In genomic region chr20:34743039-34743438, GRCh38 we compare ENCODE assay signal across 15 cellular contexts. TPM values are rescaled to one million over a fixed set of nuclear protein-coding genes. Genes with fewer than 3 reads are reported as not detected.
A peak's percentile ranks its signal among the peaks of the same experiment; 100 is the strongest.
DNase-seq lines count a peak whose midpoint lies in the region; ATAC-seq and TF ChIP-seq lines count a peak whose summit lies in the region.
"Had no signal": no experiment of that assay in that cellular context is flagged by ENCODE, and none has a peak within 500 bp of the region (broad histone marks: within the 10 kb centered on the region; RNA-seq: fewer than 3 reads in every experiment).

No MANE protein-coding gene starts in this region.

- H3K36me3 ChIP-seq in DND-41 (ENCODE audit: insufficient read depth, low read length) = peaks cover 94% of the 10 kb centered on the region
- peaks cover 33 to 96% of the 10 kb centered on the region in 2 donors for H3K36me3 ChIP-seq in neuronal stem cell (replicated peaks in 1 of 2; ENCODE audit: control insufficient read depth in 2 of 2, insufficient read depth in 2 of 2, low read length in 2 of 2)
- no peaks in the 10 kb centered on the region for H3K36me3 ChIP-seq in testis (ENCODE audit: low read depth, missing control alignments)
- peaks cover 43% of the 10 kb centered on the region for H3K36me3 ChIP-seq in A673 (ENCODE audit: insufficient read depth, low read length, poor library complexity, severe bottlenecking)

- peaks cover 20% of the 10 kb centered on the region for H3K4me1 Mint-ChIP-seq in activated CD8-positive, alpha-beta memory T cell treated with anti-CD3 and anti-CD28 coated beads, Interleukin-2, amount 10 ng/mL, durations not matched to agents 7 days and 5 days
- no peaks in the 10 kb centered on the region for H3K4me1 Mint-ChIP-seq in T-helper 17 cell
- H3K4me1 Mint-ChIP-seq: CD8-positive, alpha-beta memory T cell; H9 had no signal

- no peak overlapping the region for H4K8ac ChIP-seq in neuronal stem cell (ENCODE audit: low read depth, low read length)

- H4K20me1 ChIP-seq in DND-41 (ENCODE audit: insufficient read depth, low read length) = no peaks in the 10 kb centered on the region
- H4K20me1 ChIP-seq: BLaER1 had no signal

- no peak overlapping the region for H2BK5ac ChIP-seq in neuronal stem cell (ENCODE audit: low read length)

- ATAC-seq in activated CD8-positive, alpha-beta memory T cell treated with anti-CD3 and anti-CD28 coated beads, Interleukin-2, amount 10 ng/mL, durations not matched to agents 7 days and 5 days = peak; percentile 61
- ATAC-seq in DND-41 (ENCODE audit: insufficient read depth, low read depth) (no peak), T-helper 17 cell (no peak)
- ATAC-seq: A549 had no signal

- no peaks in the 10 kb centered on the region for H3K9me3 Mint-ChIP-seq in activated CD8-positive, alpha-beta memory T cell treated with anti-CD3 and anti-CD28 coated beads, Interleukin-2, amount 10 ng/mL, durations not matched to agents 7 days and 5 days (ENCODE audit: low read depth)
- H3K9me3 Mint-ChIP-seq: CD8-positive, alpha-beta memory T cell; H9 had no signal

- no peaks in the 10 kb centered on the region for H3K27me3 ChIP-seq in DND-41 (ENCODE audit: insufficient read depth, low read length, poor library complexity)
- no peaks in the 10 kb centered on the region for H3K27me3 ChIP-seq in neuronal stem cell (ENCODE audit: control insufficient read depth in 3 of 3, insufficient read depth in 3 of 3, low read depth in 1 of 3, low read length in 3 of 3)
- H3K27me3 ChIP-seq in testis = no peaks in the 10 kb centered on the region
- H3K27me3 ChIP-seq in A673 (replicated peaks; ENCODE audit: insufficient read depth, low read depth, low read length, poor library complexity) = no peaks in the 10 kb centered on the region
- H3K27me3 ChIP-seq: BLaER1 had no signal

- no peaks in the 10 kb centered on the region for H3K79me1 ChIP-seq in neuronal stem cell (ENCODE audit: low read depth, low read length)

- H3K27ac Mint-ChIP-seq in activated CD8-positive, alpha-beta memory T cell treated with anti-CD3 and anti-CD28 coated beads, Interleukin-2, amount 10 ng/mL, durations not matched to agents 7 days and 5 days = peak overlapping the region; percentile 58
- peak overlapping the region; percentile 47 for H3K27ac Mint-ChIP-seq in T-helper 17 cell

- H3K18ac ChIP-seq in neuronal stem cell (ENCODE audit: low read length) = no peak overlapping the region

- intact Hi-C loops in testis (cut with DNase I; ENCODE audit: low total_unique reads) = no loop called here
- intact Hi-C loops in A673 (cut with micrococcal nuclease; ENCODE audit: unreplicated experiment) = no loop called here

- no peak overlapping the region for H2BK15ac ChIP-seq in neuronal stem cell (ENCODE audit: low read length)

- H3K9me3 ChIP-seq in DND-41 (ENCODE audit: insufficient read depth, low read length, severe bottlenecking) (no peaks in the 10 kb centered on the region), T-helper 17 cell (ENCODE audit: control insufficient read depth, low read length, poor library complexity, severe bottlenecking) (no peaks in the 10 kb centered on the region), neuronal stem cell (replicated peaks in 1 of 2; ENCODE audit: control insufficient read depth in 2 of 2, insufficient read depth in 1 of 2, low read depth in 1 of 2, low read length in 2 of 2) (no peaks in the 10 kb centered on the region), testis (no peaks in the 10 kb centered on the region), A673 (ENCODE audit: low read depth, low read length, poor library complexity, severe bottlenecking) (no peaks in the 10 kb centered on the region)
- H3K9me3 ChIP-seq: A549, BLaER1, Caco-2 had no signal

- H2BK12ac ChIP-seq in neuronal stem cell (ENCODE audit: low read length) = no peak overlapping the region

- no TSS peak for BruUV-seq in A673 (replicated peaks; lab: Mats Ljungman, UMichigan)

- no peak overlapping the region for H3K4ac ChIP-seq in neuronal stem cell (ENCODE audit: low read length)

- TF ChIP-seq CTCF in DND-41 (IDR thresholded peaks at IDR 0.05; ENCODE audit: borderline replicate concordance, extremely low read depth, low read length, poor library complexity, severe bottlenecking) (no peak), testis (IDR thresholded peaks at IDR 0.05) (no peak), A673 (conservative IDR thresholded peaks at IDR 0.05; ENCODE audit: low read depth, low read length) (no peak)

- POLR2A ChIA-PET in A673 (lab: Charles Lee; ENCODE audit: low non-redundant PET) = no interaction called here

- no peak overlapping the region for H2BK120ac ChIP-seq in neuronal stem cell (ENCODE audit: low read depth, low read length)

- CTCF ChIA-PET in activated CD8-positive, alpha-beta memory T cell treated with anti-CD3 and anti-CD28 coated beads, Interleukin-2, amount 10 ng/mL, durations not matched to agents 7 days and 5 days (lab: Charles Lee) = no interaction called here
- CTCF ChIA-PET in A673 (lab: Charles Lee) = no interaction called here

- DNase-seq in activated CD8-positive, alpha-beta memory T cell treated with anti-CD3 and anti-CD28 coated beads, Interleukin-2, amount 10 ng/mL, durations not matched to agents 7 days and 5 days = peak; percentile 74
- DNase-seq in activated CD8-positive, alpha-beta memory T cell treated with anti-CD3 and anti-CD28 coated beads, Interleukin-2, amount 50 U/mL, for 48 hours = no peak
- DNase-seq in DND-41 = peak; percentile 20
- no peak for DNase-seq in T-helper 17 cell
- no peak for DNase-seq in neuronal stem cell (ENCODE audit: low spot score)
- DNase-seq in testis = no peak
- DNase-seq in A673 (ENCODE audit: low spot score) = no peak
- DNase-seq: AML-193; Caco-2; CD8-positive, alpha-beta memory T cell; GF-D8; GOT3; H9 had no signal

- H3K4me2 ChIP-seq in DND-41 (ENCODE audit: insufficient read depth, low read length) (no peak overlapping the region), neuronal stem cell (ENCODE audit: insufficient read depth, low read length, poor library complexity, severe bottlenecking) (no peak overlapping the region)
- H3K4me2 ChIP-seq: A549, BLaER1 had no signal

- H3K23ac ChIP-seq in neuronal stem cell (ENCODE audit: low read depth, low read length, poor library complexity) = peak overlapping the region; percentile 68

- H3K9ac ChIP-seq in DND-41 (ENCODE audit: low read depth, low read length) (no peak overlapping the region), neuronal stem cell (ENCODE audit: low read depth, low read length, poor library complexity) (no peak overlapping the region)
- H3K9ac ChIP-seq: BLaER1 had no signal

- no peak overlapping the region for H3K4me3 ChIP-seq in DND-41 (ENCODE audit: low read depth in 1 of 2, low read length in 2 of 2)
- no peak overlapping the region for H3K4me3 ChIP-seq in neuronal stem cell (ENCODE audit: low read length in 2 of 2)
- no peak overlapping the region for H3K4me3 ChIP-seq in testis
- no peak overlapping the region for H3K4me3 ChIP-seq in A673 (ENCODE audit: low read depth, low read length, poor library complexity, severe bottlenecking)
- H3K4me3 ChIP-seq: A549, BLaER1 had no signal

- H3K27ac ChIP-seq in DND-41 (ENCODE audit: low read length) (no peak overlapping the region), neuronal stem cell (replicated peaks; ENCODE audit: low read length) (no peak overlapping the region), testis (no peak overlapping the region), A673 (ENCODE audit: low read depth, low read length, poor library complexity, severe bottlenecking) (no peak overlapping the region)
- H3K27ac ChIP-seq: A549, BLaER1 had no signal

- H2AK5ac ChIP-seq in neuronal stem cell (ENCODE audit: low read depth, low read length) = no peak overlapping the region

- H3K4me3 Mint-ChIP-seq in activated CD8-positive, alpha-beta memory T cell treated with anti-CD3 and anti-CD28 coated beads, Interleukin-2, amount 10 ng/mL, durations not matched to agents 7 days and 5 days = no peak overlapping the region
- no peak overlapping the region for H3K4me3 Mint-ChIP-seq in T-helper 17 cell
- H3K4me3 Mint-ChIP-seq: CD8-positive, alpha-beta memory T cell; H9 had no signal

- H3K14ac ChIP-seq in neuronal stem cell (ENCODE audit: low read length) = no peak overlapping the region

- no peaks in the 10 kb centered on the region for H3K27me3 Mint-ChIP-seq in activated CD8-positive, alpha-beta memory T cell treated with anti-CD3 and anti-CD28 coated beads, Interleukin-2, amount 10 ng/mL, durations not matched to agents 7 days and 5 days
- no peaks in the 10 kb centered on the region for H3K27me3 Mint-ChIP-seq in T-helper 17 cell
- H3K27me3 Mint-ChIP-seq: CD8-positive, alpha-beta memory T cell had no signal

- TF ChIP-seq POLR2A in testis (IDR thresholded peaks at IDR 0.05) = no peak

- no peaks in the 10 kb centered on the region for H3K4me1 ChIP-seq in DND-41 (ENCODE audit: insufficient read depth, low read length)
- no peaks in the 10 kb centered on the region for H3K4me1 ChIP-seq in neuronal stem cell (ENCODE audit: control insufficient read depth in 2 of 2, insufficient read depth in 1 of 2, low read depth in 1 of 2, low read length in 2 of 2)
- peaks cover 3% of the 10 kb centered on the region for H3K4me1 ChIP-seq in testis
- H3K4me1 ChIP-seq in A673 (ENCODE audit: insufficient read depth, low read length, poor library complexity, severe bottlenecking) = no peaks in the 10 kb centered on the region
- H3K4me1 ChIP-seq: A549, Caco-2 had no signal

- no peak overlapping the region for H4K91ac ChIP-seq in neuronal stem cell (ENCODE audit: low read depth, low read length, poor library complexity)

- H3K36me3 Mint-ChIP-seq in activated CD8-positive, alpha-beta memory T cell treated with anti-CD3 and anti-CD28 coated beads, Interleukin-2, amount 10 ng/mL, durations not matched to agents 7 days and 5 days = peaks cover 22% of the 10 kb centered on the region
- peaks cover 15% of the 10 kb centered on the region for H3K36me3 Mint-ChIP-seq in T-helper 17 cell (ENCODE audit: low read depth)

- no peaks in the 10 kb centered on the region for H3K79me2 ChIP-seq in DND-41 (ENCODE audit: insufficient read depth, low read length)

- no CpG with 5 or more reads among the region's 1 CpG for WGBS in neuronal stem cell (ENCODE audit: extremely low coverage in 2 of 2, insufficient read length in 2 of 2, insufficient replicate concordance in 1 of 2), 2 donors
- 92% methylated on average over 1 of the region's 1 CpG; no CpG with 5 or more reads in 1 of the 2 donors for WGBS in testis, 2 donors

- H2AFZ ChIP-seq in DND-41 (ENCODE audit: low read depth, low read length) (no peak overlapping the region), neuronal stem cell (ENCODE audit: low read length) (no peak overlapping the region)

RNA-seq across cellular contexts. Expression of gene TP53INP2, which starts 38.9 kb away (rescaled TPM):
- 1 to 10 TPM; 1.4 to 2.4 TPM for total RNA-seq in activated CD8-positive, alpha-beta memory T cell treated with anti-CD3 and anti-CD28 coated beads, Interleukin-2, amount 10 ng/mL, durations not matched to agents 7 days and 5 days
- 10 to 100 TPM; 62.0 to 62.4 TPM for total RNA-seq in T-helper 17 cell
- 4.1 TPM for polyA plus RNA-seq in neuronal stem cell (2013, experiment 1 of 2)
- 4.0 TPM for polyA plus RNA-seq in neuronal stem cell (2013, experiment 2 of 2)
- total RNA-seq in testis = 10 to 100 TPM; 35.3 to 59.9 TPM
- 39.9 TPM for polyA plus RNA-seq in testis (ENCODE audit: insufficient read depth, low read depth, low replicate concordance)
- total RNA-seq in A673 (2021) = 7.2 and 8.4 TPM in 2 replicates

Comparison
In these comparisons a context has a peak if more than half of its experiments do, and no peak if none do; other contexts are left out.
1. DNase-seq: peak in activated CD8-positive, alpha-beta memory T cell treated with anti-CD3 and anti-CD28 coated beads, Interleukin-2, amount 10 ng/mL, durations not matched to agents 7 days and 5 days (single experiment) and DND-41 (single experiment); none in activated CD8-positive, alpha-beta memory T cell treated with anti-CD3 and anti-CD28 coated beads, Interleukin-2, amount 50 U/mL, for 48 hours (single experiment), T-helper 17 cell (0 of 3), neuronal stem cell (single experiment), testis (single experiment) and A673 (single experiment).